Comparison of ENCODE assay signal across 23 cellular contexts in genomic region chr18:64131314-64131713, GRCh38. TPM values are rescaled to one million over a fixed set of nuclear protein-coding genes. Genes with fewer than 3 reads are reported as not detected.
A peak's percentile ranks its signal among the peaks of the same experiment; 100 is the strongest.
DNase-seq lines count a peak whose midpoint lies in the region; ATAC-seq and TF ChIP-seq lines count a peak whose summit lies in the region.
"Had no signal": no experiment of that assay in that cellular context is flagged by ENCODE, and none has a peak within 500 bp of the region (broad histone marks: within the 10 kb centered on the region; RNA-seq: fewer than 3 reads in every experiment).

No MANE protein-coding gene starts in this region.

- H3K4me2 ChIP-seq in GM23338 = no peak overlapping the region
- H3K4me2 ChIP-seq: A549; BLaER1 treated with 17β-estradiol and CSF1 and Interleukin-3, amounts not matched to agents 10 nM and 100 nM had no signal

- no peak for ATAC-seq in GM23338
- ATAC-seq in GM19455 (IDR thresholded peaks at IDR 0.05; ENCODE audit: unreplicated experiment) = no peak
- ATAC-seq: A549, GM12878 had no signal

- peaks cover 39% of the 10 kb centered on the region for H3K4me1 Mint-ChIP-seq in GM23338
- H3K4me1 Mint-ChIP-seq: CD14-positive monocyte; CD8-positive, alpha-beta memory T cell had no signal

- H2AFZ ChIP-seq in GM23338 = no peak overlapping the region

- H3K36me3 Mint-ChIP-seq in GM23338 (ENCODE audit: low read depth) = no peaks in the 10 kb centered on the region
- H3K36me3 Mint-ChIP-seq: CD14-positive monocyte; CD8-positive, alpha-beta memory T cell had no signal

- no peak overlapping the region for H3K27ac ChIP-seq in GM23338 (ENCODE audit: low read depth)
- H3K27ac ChIP-seq: 22Rv1; A549; BLaER1 treated with 17β-estradiol and CSF1 and Interleukin-3, amounts not matched to agents 10 nM and 100 nM had no signal

- DNase-seq in NCI-H2171 treated with DMSO at 0.1 percent for 48 hours (lab: John Stamatoyannopoulos, UW) (peak; percentile 20), NCI-H2171 (lab: John Stamatoyannopoulos, UW) (no peak), GM23338 (ENCODE audit: low spot score) (no peak), NCI-H69 (lab: John Stamatoyannopoulos, UW) (peak; percentile 70), cerebellar cortex (ENCODE audit: low spot score) (no peak)
- DNase-seq: ACHN; AML-193; BE2C; CD4-positive, alpha-beta T cell; CD8-positive, alpha-beta memory T cell; DMS 273 treated with DMSO at 0.1 percent for 48 hours; DMS79; EL; GDM1; GOT3; HFFc6 had no signal

- peaks cover 14% of the 10 kb centered on the region for H3K4me1 ChIP-seq in GM23338 (ENCODE audit: insufficient read depth)
- H3K4me1 ChIP-seq: A549, BE2C had no signal

- peak overlapping the region; percentile 35; the same call in 1 of the 2 replicates for H3K27ac Mint-ChIP-seq in GM23338
- H3K27ac Mint-ChIP-seq: CD14-positive monocyte; CD4-positive, alpha-beta T cell; CD8-positive, alpha-beta memory T cell; HFFc6 had no signal

- H3K79me2 ChIP-seq in GM23338 (replicated peaks; ENCODE audit: insufficient read depth) = no peaks in the 10 kb centered on the region

- H3K4me3 Mint-ChIP-seq in GM23338 = no peak overlapping the region
- H3K4me3 Mint-ChIP-seq: CD14-positive monocyte; CD4-positive, alpha-beta T cell; CD8-positive, alpha-beta memory T cell; HFFc6 had no signal

- H3K4me3 ChIP-seq in GM23338 = no peak overlapping the region
- H3K4me3 ChIP-seq: A549; BLaER1 treated with 17β-estradiol and CSF1 and Interleukin-3, amounts not matched to agents 10 nM and 100 nM; GM12878; HAP-1 had no signal

- no peak for TF ChIP-seq CTCF in GM23338 (conservative IDR thresholded peaks at IDR 0.05; ENCODE audit: low read depth in 2 of 2)

- H3K27me3 ChIP-seq in GM23338 (ENCODE audit: insufficient read depth) = no peaks in the 10 kb centered on the region
- H3K27me3 ChIP-seq: BE2C; BLaER1 treated with 17β-estradiol and CSF1 and Interleukin-3, amounts not matched to agents 10 nM and 100 nM had no signal

- H3K9me2 ChIP-seq in GM23338 (ENCODE audit: insufficient read depth) = peaks cover 9% of the 10 kb centered on the region; the same call in 1 of the 2 replicates

- no peaks in the 10 kb centered on the region for H3K36me3 ChIP-seq in GM23338 (ENCODE audit: insufficient read depth)
- H3K36me3 ChIP-seq: BE2C; BLaER1 treated with 17β-estradiol and CSF1 and Interleukin-3, amounts not matched to agents 10 nM and 100 nM; HAP-1 had no signal

- H4K20me1 ChIP-seq in GM23338 (replicated peaks; ENCODE audit: insufficient read depth) = no peaks in the 10 kb centered on the region
- H4K20me1 ChIP-seq: BLaER1 treated with 17β-estradiol and CSF1 and Interleukin-3, amounts not matched to agents 10 nM and 100 nM had no signal

- no peaks in the 10 kb centered on the region for H3F3A ChIP-seq in GM23338 (replicated peaks; ENCODE audit: low read depth)

- H3K27me3 Mint-ChIP-seq in GM23338 (ENCODE audit: insufficient read depth, low read depth, poor library complexity) = no peaks in the 10 kb centered on the region
- H3K27me3 Mint-ChIP-seq: CD8-positive, alpha-beta memory T cell had no signal

- no peaks in the 10 kb centered on the region for H3K9me3 Mint-ChIP-seq in GM23338
- H3K9me3 Mint-ChIP-seq: CD14-positive monocyte had no signal

TF ChIP-seq in GM23338, 12 proteins besides CTCF, POLR2A, EP300 and RAD21:
- TF ChIP-seq ZNF462 (CRISPR knock-in tag; IDR thresholded peaks at IDR 0.05) (no peak), NANOG (IDR thresholded peaks at IDR 0.05; ENCODE audit: borderline replicate concordance) (no peak)
TF ChIP-seq in GM23338: peak in this region for 0.

RNA-seq across cellular contexts. Expression of gene LINC00305, which starts 17.6 kb away (rescaled TPM):
- total RNA-seq in GM23338 (2014; rRNA removed; shearing (Covaris generic)) = not detected in 2 replicates
- not detected in 2 replicates for polyA plus RNA-seq in GM23338 (2016; fragmentation: Nextera tagmentation; extraction: Ambion mirVana)
- total RNA-seq: CD4-positive, alpha-beta T cell; CD8-positive, alpha-beta memory T cell; GM12878; HFFc6 had no signal
- polyA plus RNA-seq: A549; CD14-positive monocyte; CD8-positive, alpha-beta memory T cell had no signal

Comparison
In these comparisons a context has a peak if more than half of its experiments do, and no peak if none do; other contexts are left out.
1. DNase-seq: peak in NCI-H2171 treated with DMSO at 0.1 percent for 48 hours (single experiment) and NCI-H69 (single experiment); none in NCI-H2171 (single experiment), GM23338 (single experiment) and cerebellar cortex (single experiment).